3 cellular contexts compared by ENCODE assay signal in genomic region chr3:139020036-139020867, GRCh38.
A peak's percentile ranks its signal among the peaks of the same experiment; 100 is the strongest.
TF ChIP-seq lines count a peak whose summit lies in the region.

No MANE protein-coding gene starts in this region.

TF ChIP-seq in SK-N-SH, 30 proteins besides CTCF, POLR2A, EP300 and RAD21:
- TF ChIP-seq YY1 (IDR thresholded peaks at IDR 0.05; ENCODE audit: low read depth) (no peak), FOXM1 (IDR thresholded peaks at IDR 0.05; ENCODE audit: low read depth) (no peak), TCF12 (IDR thresholded peaks at IDR 0.05) (no peak), USF2 (IDR thresholded peaks at IDR 0.05; ENCODE audit: borderline replicate concordance, low read depth, low read length) (no peak), GATA2 (CRISPR knock-in tag; IDR thresholded peaks at IDR 0.05) (no peak), EZH2phosphoT487 (IDR thresholded peaks at IDR 0.05; ENCODE audit: borderline replicate concordance, low read depth) (no peak), ELF1 (IDR thresholded peaks at IDR 0.05) (no peak)
TF ChIP-seq in SK-N-SH: peak in this region for 0.

TF ChIP-seq in SK-N-SH treated with all-trans-retinoic acid at 6 μM for 48 hours, 23 proteins besides CTCF, POLR2A, EP300 and RAD21:
- TF ChIP-seq ZNF565 (CRISPR knock-in tag; conservative IDR thresholded peaks at IDR 0.05; ENCODE audit: low read depth) (no peak), TSHZ2 (CRISPR knock-in tag; IDR thresholded peaks at IDR 0.05) (no peak), ESRRG (CRISPR knock-in tag; IDR thresholded peaks at IDR 0.05) (no peak), ZFP30 (CRISPR knock-in tag; IDR thresholded peaks at IDR 0.05) (no peak), ZNF8 (CRISPR knock-in tag; IDR thresholded peaks at IDR 0.05) (no peak), PPARA (CRISPR knock-in tag; IDR thresholded peaks at IDR 0.05; ENCODE audit: borderline replicate concordance) (no peak), BACH2 (CRISPR knock-in tag; IDR thresholded peaks at IDR 0.05; ENCODE audit: borderline replicate concordance) (no peak), GLIS3 (CRISPR knock-in tag; IDR thresholded peaks at IDR 0.05) (no peak), CSDC2 (CRISPR knock-in tag; IDR thresholded peaks at IDR 0.05) (no peak), POU6F1 (CRISPR knock-in tag; IDR thresholded peaks at IDR 0.05; ENCODE audit: borderline replicate concordance, low read depth) (no peak), CREB5 (CRISPR knock-in tag; IDR thresholded peaks at IDR 0.05; ENCODE audit: low read depth) (no peak), TCF4 (CRISPR knock-in tag; IDR thresholded peaks at IDR 0.05; ENCODE audit: borderline replicate concordance) (no peak), CSRNP3 (CRISPR knock-in tag; IDR thresholded peaks at IDR 0.05) (no peak), ARNTL (CRISPR knock-in tag; IDR thresholded peaks at IDR 0.05; ENCODE audit: borderline replicate concordance, low read depth) (no peak), ISL1 (CRISPR knock-in tag; IDR thresholded peaks at IDR 0.05) (no peak)
TF ChIP-seq in SK-N-SH treated with all-trans-retinoic acid at 6 μM for 48 hours: peak in this region for 0.

TF ChIP-seq in K562, 482 proteins besides CTCF, POLR2A, EP300 and RAD21:
- TF ChIP-seq PCBP1 (IDR thresholded peaks at IDR 0.05; ENCODE audit: low read depth, low read length, poor library complexity, severe bottlenecking): peak; percentile 23
- TF ChIP-seq SMARCA5 (IDR thresholded peaks at IDR 0.05): no peak
- no peak for TF ChIP-seq PHB (CRISPR knock-in tag; IDR thresholded peaks at IDR 0.05)
